Comparison of ENCODE assay signal across 8 cellular contexts in the genomic region with DNA sequence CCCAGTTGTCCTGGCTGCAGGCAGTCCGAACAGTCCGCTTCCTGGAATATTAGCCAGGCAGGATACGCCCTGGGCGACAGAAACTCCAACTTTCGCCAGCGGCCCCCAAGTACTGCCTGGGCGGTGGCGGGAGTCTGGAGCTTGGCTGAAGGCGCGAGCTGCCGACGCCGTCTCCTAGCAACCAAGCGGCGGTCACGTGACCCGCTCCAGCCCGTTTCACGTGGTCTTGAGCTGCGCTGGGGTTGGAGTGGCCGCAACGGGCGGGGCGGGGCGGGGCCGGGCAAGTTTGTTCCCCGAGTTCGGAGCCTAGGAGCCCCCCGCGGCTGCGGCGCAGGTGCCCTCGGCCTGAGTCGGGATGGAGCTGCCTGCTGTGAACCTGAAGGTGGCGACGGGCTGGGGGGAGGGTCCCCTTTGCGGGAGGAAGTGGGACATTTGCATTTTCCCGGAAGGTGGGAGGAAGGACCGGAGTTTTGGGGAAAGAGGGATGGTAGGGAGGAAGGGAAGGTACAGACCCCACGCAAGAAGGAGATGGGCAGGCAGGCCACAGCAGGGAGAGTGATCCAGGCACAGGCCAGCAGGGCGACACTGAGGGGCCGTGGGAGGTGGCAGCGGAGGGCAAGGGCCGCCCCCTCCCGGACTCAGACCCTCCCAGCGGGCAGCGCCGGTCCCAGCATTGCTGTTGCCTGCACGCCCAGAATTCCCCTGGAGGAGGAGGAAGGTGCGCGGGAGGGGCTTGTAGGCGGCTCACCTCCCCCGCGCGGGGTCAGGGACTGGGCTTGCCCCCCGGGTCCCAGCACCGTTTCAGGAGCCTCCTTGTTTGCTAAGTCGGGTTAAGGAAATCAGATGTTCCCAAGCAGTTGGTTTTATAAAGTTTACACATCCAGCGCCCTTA. TPM values are rescaled to one million over a fixed set of nuclear protein-coding genes. Genes with fewer than 3 reads are reported as not detected.
A peak's percentile ranks its signal among the peaks of the same experiment; 100 is the strongest.
DNase-seq lines count a peak whose midpoint lies in the region; ATAC-seq and TF ChIP-seq lines count a peak whose summit lies in the region.

A gene with protein sequence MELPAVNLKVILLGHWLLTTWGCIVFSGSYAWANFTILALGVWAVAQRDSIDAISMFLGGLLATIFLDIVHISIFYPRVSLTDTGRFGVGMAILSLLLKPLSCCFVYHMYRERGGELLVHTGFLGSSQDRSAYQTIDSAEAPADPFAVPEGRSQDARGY (plus strand): TSS at position 283 of the 892 bp plus-strand sequence. CDS start 73 bp downstream, at position 356.

- H3K27ac Mint-ChIP-seq in CD8-positive, alpha-beta T cell = peak within 1 kb of the TSS; percentile 65
- peak within 1 kb of the TSS; percentile 98 to 99 for H3K27ac Mint-ChIP-seq in natural killer cell treated with Interleukin-12 subunit alpha and Interleukin-12 subunit beta and Interleukin-15 and Interleukin-18, amount 100 ng/mL, for 72 hours

- peaks cover 50% of the 10 kb centered on the region for H3K4me1 ChIP-seq in CD8-positive, alpha-beta T cell (ENCODE audit: insufficient read depth, low read length)
- H3K4me1 ChIP-seq in Karpas-422 (ENCODE audit: low read length) = peaks cover 24% of the 10 kb centered on the region

- H3K4me3 ChIP-seq in CD8-positive, alpha-beta T cell (ENCODE audit: low read depth, low read length) = peak within 1 kb of the TSS; percentile 87
- H3K4me3 ChIP-seq in Karpas-422 (ENCODE audit: low read length) (peak within 1 kb of the TSS; percentile 92), fibroblast of pulmonary artery (replicated peaks; ENCODE audit: low read depth, low read length) (peak within 1 kb of the TSS; percentile 98)

- H3K27me3 ChIP-seq in CD8-positive, alpha-beta T cell (ENCODE audit: insufficient read depth, low read length) = no peaks in the 10 kb centered on the region
- H3K27me3 ChIP-seq in Karpas-422 (ENCODE audit: low read length) = no peaks in the 10 kb centered on the region

- H3K36me3 Mint-ChIP-seq in CD8-positive, alpha-beta T cell = peaks cover 2% of the 10 kb centered on the region
- no peaks in the 10 kb centered on the region for H3K36me3 Mint-ChIP-seq in natural killer cell treated with Interleukin-12 subunit alpha and Interleukin-12 subunit beta and Interleukin-15 and Interleukin-18, amount 100 ng/mL, for 72 hours

- peak within 1 kb of the TSS; percentile 50 for H3K27ac ChIP-seq in CD8-positive, alpha-beta T cell (ENCODE audit: low read depth, low read length)
- peak within 1 kb of the TSS; percentile 39 for H3K27ac ChIP-seq in Karpas-422 (ENCODE audit: low read length)

- H3K4me1 Mint-ChIP-seq in CD8-positive, alpha-beta T cell (ENCODE audit: low read depth) = peaks cover 69% of the 10 kb centered on the region
- H3K4me1 Mint-ChIP-seq in natural killer cell treated with Interleukin-12 subunit alpha and Interleukin-12 subunit beta and Interleukin-15 and Interleukin-18, amount 100 ng/mL, for 72 hours (ENCODE audit: low read depth in 2 of 2) = peaks cover 65 to 69% of the 10 kb centered on the region in 2 donors

- peak within 1 kb of the TSS; percentile 99 for H2AFZ ChIP-seq in Karpas-422 (ENCODE audit: low read length)

- peak; percentile 74 for TF ChIP-seq POLR2A in Raji (IDR thresholded peaks at IDR 0.05; ENCODE audit: insufficient read depth, low read depth, low read length)

- peaks cover 4% of the 10 kb centered on the region; the same call in 1 of the 2 replicates for H4K20me1 ChIP-seq in Karpas-422 (ENCODE audit: insufficient read depth, low read depth, low read length)

- peak; percentile 74 to 87 (median 83) for DNase-seq in CD8-positive, alpha-beta T cell
- DNase-seq in Karpas-422 (peak; percentile 95), fibroblast of pulmonary artery (ENCODE audit: low read depth) (peak; percentile 94)
- DNase-seq in activated T-helper 9 cell treated with anti-CD3 and anti-CD28 coated beads, Interleukin-2, amount 50 U/mL, for 16 hours (ENCODE audit: low read depth) = peak; percentile 77
- DNase-seq in natural killer cell treated with Interleukin-12 subunit alpha and Interleukin-12 subunit beta and Interleukin-15 and Interleukin-18, amount 100 ng/mL, for 72 hours (ENCODE audit: low spot score) = peak; percentile 95
- peak; percentile 85 for DNase-seq in stimulated activated naive CD4-positive, alpha-beta T cell treated with Interleukin-2 at 50 U/mL for 16 hours (lab: John Stamatoyannopoulos, UW)

- H3K4me3 Mint-ChIP-seq in CD8-positive, alpha-beta T cell = peak within 1 kb of the TSS; percentile 91
- peak within 1 kb of the TSS; percentile 87 for H3K4me3 Mint-ChIP-seq in natural killer cell treated with Interleukin-12 subunit alpha and Interleukin-12 subunit beta and Interleukin-15 and Interleukin-18, amount 100 ng/mL, for 72 hours

- CTCF ChIA-PET in CD8-positive, alpha-beta T cell (lab: Charles Lee) = interaction anchor here (0.8 to 2.2 kb wide), 7 partner anchors 12 to 698 kb away, joined by 3 to 10 read pairs (median 6); a partner anchor contains a TSS

- no peak for TF ChIP-seq CTCF in CD8-positive, alpha-beta T cell (IDR thresholded peaks at IDR 0.05)
- no peak for TF ChIP-seq CTCF in fibroblast of pulmonary artery (IDR thresholded peaks at IDR 0.05; ENCODE audit: low read length, missing control alignments)

- no peaks in the 10 kb centered on the region for H3K27me3 Mint-ChIP-seq in CD8-positive, alpha-beta T cell (ENCODE audit: low read depth)
- no peaks in the 10 kb centered on the region for H3K27me3 Mint-ChIP-seq in natural killer cell treated with Interleukin-12 subunit alpha and Interleukin-12 subunit beta and Interleukin-15 and Interleukin-18, amount 100 ng/mL, for 72 hours

- no peaks in the 10 kb centered on the region for H3K36me3 ChIP-seq in CD8-positive, alpha-beta T cell (ENCODE audit: insufficient read depth, low read length)
- no peaks in the 10 kb centered on the region for H3K36me3 ChIP-seq in Karpas-422 (ENCODE audit: insufficient read depth, low read length)

- no peaks in the 10 kb centered on the region for H3K9me3 Mint-ChIP-seq in CD8-positive, alpha-beta T cell
- H3K9me3 Mint-ChIP-seq in natural killer cell treated with Interleukin-12 subunit alpha and Interleukin-12 subunit beta and Interleukin-15 and Interleukin-18, amount 100 ng/mL, for 72 hours = no peaks in the 10 kb centered on the region

- no peaks in the 10 kb centered on the region for H3K79me2 ChIP-seq in Karpas-422 (ENCODE audit: low read length)

- H3K9me2 ChIP-seq in Karpas-422 (replicated peaks; ENCODE audit: insufficient read depth, low read length) = no peaks in the 10 kb centered on the region

- POLR2A ChIA-PET in CD8-positive, alpha-beta T cell (lab: Charles Lee) = interaction anchor here (0.8 to 3.1 kb wide), 8 partner anchors 10 to 174 kb away, joined by 3 to 14 read pairs (median 4); a partner anchor contains a TSS

- H3K9ac ChIP-seq in Karpas-422 (ENCODE audit: low read length) = peak within 1 kb of the TSS; percentile 90

- intact Hi-C loops in CD8-positive, alpha-beta T cell (cut with DNase I, micrococcal nuclease) = loop anchor here (1.0 to 5.0 kb wide), 6 partner anchors 17 to 1039 kb away; a partner anchor contains a TSS

- no peaks in the 10 kb centered on the region for H3K9me3 ChIP-seq in CD8-positive, alpha-beta T cell (ENCODE audit: low read length)
- no peaks in the 10 kb centered on the region for H3K9me3 ChIP-seq in Karpas-422 (ENCODE audit: low read length)

- ATAC-seq in CD8-positive, alpha-beta T cell = peak; percentile 65
- ATAC-seq in GM21390 (IDR thresholded peaks at IDR 0.05; ENCODE audit: unreplicated experiment) = peak; percentile 59
- ATAC-seq in natural killer cell treated with Interleukin-12 subunit alpha and Interleukin-12 subunit beta and Interleukin-15 and Interleukin-18, amount 100 ng/mL, for 72 hours = peak; percentile 81 to 82

- peak within 1 kb of the TSS; percentile 98 for H3K4me2 ChIP-seq in Karpas-422 (ENCODE audit: low read depth, low read length, poor library complexity, severe bottlenecking)

RNA-seq across cellular contexts. Expression of the gene that starts here (rescaled TPM):
- 10 to 100 TPM; 10.4 to 10.9 TPM for total RNA-seq in CD8-positive, alpha-beta T cell
- 24.3 and 24.9 TPM in 2 replicates for total RNA-seq in Karpas-422 (2014; rRNA removed; shearing (Covaris generic); ENCODE audit: low replicate concordance)
- total RNA-seq in natural killer cell treated with Interleukin-12 subunit alpha and Interleukin-12 subunit beta and Interleukin-15 and Interleukin-18, amount 100 ng/mL, for 72 hours = 10 to 100 TPM; 40.3 to 52.0 TPM

Comparison
In these comparisons a context has a peak if more than half of its experiments do, and no peak if none do; other contexts are left out.
1. Peak in every context shown above with its lines: DNase-seq, ATAC-seq, H3K4me3 ChIP-seq and H3K27ac ChIP-seq.